ENCODE assay signal across 8 cellular contexts in genomic region chr13:64529874-64530485, GRCh38.
DNase-seq lines count a peak whose midpoint lies in the region; ATAC-seq, FAIRE-seq and TF ChIP-seq lines count a peak whose summit lies in the region.

No MANE protein-coding gene starts in this region.

- no peak overlapping the region for H3K9ac ChIP-seq in endothelial cell of umbilical vein (replicated peaks; ENCODE audit: extremely low read depth, insufficient read depth, low read length)

- no peaks in the 10 kb centered on the region for H3K9me3 Mint-ChIP-seq in MCF 10A (ENCODE audit: unreplicated experiment)
- no peaks in the 10 kb centered on the region for H3K9me3 Mint-ChIP-seq in type B pancreatic cell
- H3K9me3 Mint-ChIP-seq in activated naive CD4-positive, alpha-beta T cell treated with anti-CD3 and anti-CD28 coated beads, Interleukin-2, amount 10 ng/mL, durations not matched to agents 7 days and 5 days = no peaks in the 10 kb centered on the region

- TF ChIP-seq CTCF in MCF 10A (IDR thresholded peaks at IDR 0.05; ENCODE audit: unreplicated experiment) (peak; percentile 52), breast epithelium (IDR thresholded peaks at IDR 0.05) (peak in 1 of 3 donors; percentile 20), endothelial cell of umbilical vein (IDR thresholded peaks at IDR 0.05; ENCODE audit: extremely low read depth in 1 of 2, insufficient read depth in 1 of 2, low read depth in 1 of 2, low read length in 2 of 2) (peak; percentile 29 to 37), type B pancreatic cell (conservative IDR thresholded peaks at IDR 0.05) (peak; percentile 75)

- H3K4me1 ChIP-seq in breast epithelium (no peaks in the 10 kb centered on the region), endothelial cell of umbilical vein (ENCODE audit: control insufficient read depth, extremely low read depth, insufficient read depth, low read length) (no peaks in the 10 kb centered on the region)

- no peaks in the 10 kb centered on the region for H3K27me3 ChIP-seq in breast epithelium
- H3K27me3 ChIP-seq in endothelial cell of umbilical vein (ENCODE audit: control insufficient read depth in 2 of 2, insufficient read depth in 2 of 2, low read length in 2 of 2) = no peaks in the 10 kb centered on the region

- BruUV-seq in MCF 10A (replicated peaks; lab: Mats Ljungman, UMichigan) (no TSS peak), endothelial cell of umbilical vein (replicated peaks; lab: Mats Ljungman, UMichigan) (no TSS peak)

- TF ChIP-seq POLR2A in breast epithelium (IDR thresholded peaks at IDR 0.05) (no peak), endothelial cell of umbilical vein (IDR thresholded peaks at IDR 0.05; ENCODE audit: low read depth, low read length) (no peak)

- CTCF ChIA-PET in MCF 10A (lab: Yijun Ruan, JAX) = interaction anchor here (0.6 to 1.2 kb wide), 7 partner anchors 13 to 1108 kb away, joined by 3 to 5 read pairs (median 3); no protein-coding TSS in a partner anchor
- CTCF ChIA-PET in endothelial cell of umbilical vein (lab: Charles Lee) = interaction anchor here (1.0 kb wide), 1 partner anchor 10 kb away, joined by 3 read pairs; no protein-coding TSS in a partner anchor
- CTCF ChIA-PET in activated naive CD4-positive, alpha-beta T cell treated with anti-CD3 and anti-CD28 coated beads, Interleukin-2, amount 10 ng/mL, durations not matched to agents 7 days and 5 days (lab: Charles Lee) = interaction anchor here (1.1 kb wide), 1 partner anchor 1109 kb away, joined by 3 read pairs; no protein-coding TSS in a partner anchor

- H3K4me3 Mint-ChIP-seq in MCF 10A (ENCODE audit: unreplicated experiment) = no peak overlapping the region
- H3K4me3 Mint-ChIP-seq in type B pancreatic cell = no peak overlapping the region
- no peak overlapping the region for H3K4me3 Mint-ChIP-seq in activated naive CD4-positive, alpha-beta T cell treated with anti-CD3 and anti-CD28 coated beads, Interleukin-2, amount 10 ng/mL, durations not matched to agents 7 days and 5 days

- intact Hi-C loops in MCF 10A (cut with micrococcal nuclease) = no loop called here
- intact Hi-C loops in breast epithelium (cut with DNase I; ENCODE audit: low total_unique reads) = no loop called here
- intact Hi-C loops in endothelial cell of umbilical vein (cut with micrococcal nuclease) = loop anchor here (5.0 kb wide), 1 partner anchor 192 kb away; no protein-coding TSS in a partner anchor

- H3K4me2 ChIP-seq in endothelial cell of umbilical vein (ENCODE audit: insufficient read depth, low read length) = no peak overlapping the region

- H3K27ac ChIP-seq in breast epithelium (no peak overlapping the region), endothelial cell of umbilical vein (ENCODE audit: insufficient read depth, low read depth, low read length) (no peak overlapping the region)

- no peaks in the 10 kb centered on the region for H3K36me3 Mint-ChIP-seq in MCF 10A (ENCODE audit: insufficient read depth, unreplicated experiment)
- H3K36me3 Mint-ChIP-seq in type B pancreatic cell = no peaks in the 10 kb centered on the region
- H3K36me3 Mint-ChIP-seq in activated naive CD4-positive, alpha-beta T cell treated with anti-CD3 and anti-CD28 coated beads, Interleukin-2, amount 10 ng/mL, durations not matched to agents 7 days and 5 days = no peaks in the 10 kb centered on the region

- DNase-seq in MCF 10A (ENCODE audit: unreplicated experiment) = peak; percentile 22
- DNase-seq in breast epithelium (ENCODE audit: low spot score in 2 of 2) = no peak
- DNase-seq in NAMALWA (ENCODE audit: low spot score) = peak; percentile 62
- DNase-seq in endothelial cell of umbilical vein (ENCODE audit: low read depth, low spot score) = no peak
- no peak for DNase-seq in type B pancreatic cell (ENCODE audit: extremely low spot score, unreplicated experiment)
- no peak for DNase-seq in activated naive CD4-positive, alpha-beta T cell treated with anti-CD3 and anti-CD28 coated beads, Interleukin-2, amount 10 ng/mL, durations not matched to agents 7 days and 5 days
- no peak for DNase-seq in AG08396 (ENCODE audit: low spot score)

- H3K9me1 ChIP-seq in endothelial cell of umbilical vein (replicated peaks; ENCODE audit: control insufficient read depth, extremely low read depth, insufficient read depth, low read length) = no peaks in the 10 kb centered on the region

- ATAC-seq in HG02571 (IDR thresholded peaks at IDR 0.05; ENCODE audit: unreplicated experiment) = no peak

- no peaks in the 10 kb centered on the region for H3K4me1 Mint-ChIP-seq in MCF 10A (ENCODE audit: insufficient read depth, unreplicated experiment)
- no peaks in the 10 kb centered on the region for H3K4me1 Mint-ChIP-seq in type B pancreatic cell (ENCODE audit: unreplicated experiment)
- H3K4me1 Mint-ChIP-seq in activated naive CD4-positive, alpha-beta T cell treated with anti-CD3 and anti-CD28 coated beads, Interleukin-2, amount 10 ng/mL, durations not matched to agents 7 days and 5 days = no peaks in the 10 kb centered on the region

- POLR2A ChIA-PET in MCF 10A (lab: Yijun Ruan, JAX) = no interaction called here
- POLR2A ChIA-PET in endothelial cell of umbilical vein (lab: Charles Lee) = no interaction called here

- no peaks in the 10 kb centered on the region for H4K20me1 ChIP-seq in endothelial cell of umbilical vein (replicated peaks; ENCODE audit: control insufficient read depth, extremely low read depth, insufficient read depth, low read length)

- H3K4me3 ChIP-seq in breast epithelium (no peak overlapping the region), endothelial cell of umbilical vein (replicated peaks in 1 of 3; ENCODE audit: insufficient read depth in 1 of 3, low read depth in 1 of 3, low read length in 3 of 3) (no peak overlapping the region)

- H2AFZ ChIP-seq in endothelial cell of umbilical vein (ENCODE audit: low read depth, low read length) = no peak overlapping the region

- H3K9me3 ChIP-seq in breast epithelium = no peaks in the 10 kb centered on the region
- no peaks in the 10 kb centered on the region for H3K9me3 ChIP-seq in endothelial cell of umbilical vein (replicated peaks; ENCODE audit: control insufficient read depth, insufficient read depth, low read length)

- H3K36me3 ChIP-seq in breast epithelium (no peaks in the 10 kb centered on the region), endothelial cell of umbilical vein (ENCODE audit: control insufficient read depth in 2 of 2, extremely low read depth in 1 of 2, insufficient read depth in 2 of 2, low read length in 2 of 2) (no peaks in the 10 kb centered on the region)

- no peak overlapping the region for H3K27ac Mint-ChIP-seq in MCF 10A (ENCODE audit: low read depth, unreplicated experiment)
- no peak overlapping the region for H3K27ac Mint-ChIP-seq in type B pancreatic cell
- no peak overlapping the region for H3K27ac Mint-ChIP-seq in activated naive CD4-positive, alpha-beta T cell treated with anti-CD3 and anti-CD28 coated beads, Interleukin-2, amount 10 ng/mL, durations not matched to agents 7 days and 5 days

- H3K27me3 Mint-ChIP-seq in MCF 10A (ENCODE audit: insufficient read depth, unreplicated experiment) = no peaks in the 10 kb centered on the region
- H3K27me3 Mint-ChIP-seq in type B pancreatic cell = no peaks in the 10 kb centered on the region
- H3K27me3 Mint-ChIP-seq in activated naive CD4-positive, alpha-beta T cell treated with anti-CD3 and anti-CD28 coated beads, Interleukin-2, amount 10 ng/mL, durations not matched to agents 7 days and 5 days = no peaks in the 10 kb centered on the region

- dilution Hi-C loops in endothelial cell of umbilical vein (cut with MboI; ENCODE audit: extremely low pct_ligation_motif_present, low sequenced_read_pairs) = no loop called here

- no peak for FAIRE-seq in endothelial cell of umbilical vein (lab: Jason Lieb, UNC)

- no peaks in the 10 kb centered on the region for H3K79me2 ChIP-seq in endothelial cell of umbilical vein (ENCODE audit: control insufficient read depth, insufficient read depth, low read length)

TF ChIP-seq in endothelial cell of umbilical vein, 7 proteins besides CTCF, POLR2A, EP300 and RAD21:
- no peak for TF ChIP-seq JUN (IDR thresholded peaks at IDR 0.05; ENCODE audit: borderline replicate concordance, insufficient read depth, insufficient read length, low read depth)
TF ChIP-seq in endothelial cell of umbilical vein: peak in this region for 0.

Comparison
In these comparisons a context has a peak if more than half of its experiments do, and no peak if none do; other contexts are left out.
1. DNase-seq: peak in MCF 10A (single experiment) and NAMALWA (single experiment); none in breast epithelium (0 of 2), endothelial cell of umbilical vein (single experiment), type B pancreatic cell (single experiment), activated naive CD4-positive, alpha-beta T cell treated with anti-CD3 and anti-CD28 coated beads, Interleukin-2, amount 10 ng/mL, durations not matched to agents 7 days and 5 days (single experiment) and AG08396 (single experiment).